1 cellular context compared by ENCODE assay signal in genomic region chr2:241895427-241895731, GRCh38.
TF ChIP-seq lines count a peak whose summit lies in the region.

No MANE protein-coding gene starts in this region.

TF ChIP-seq in HepG2, 621 proteins besides CTCF, POLR2A, EP300 and RAD21:
- TF ChIP-seq ATAD3A (CRISPR knock-in tag; IDR thresholded peaks at IDR 0.05) (no peak), ZNF558 (CRISPR knock-in tag; IDR thresholded peaks at IDR 0.05; ENCODE audit: borderline replicate concordance) (no peak), ZBTB46 (CRISPR knock-in tag; IDR thresholded peaks at IDR 0.05; ENCODE audit: borderline replicate concordance) (no peak), CERS6 (CRISPR knock-in tag; IDR thresholded peaks at IDR 0.05) (no peak), ARNT2 (CRISPR knock-in tag; IDR thresholded peaks at IDR 0.05; ENCODE audit: low read depth) (no peak), NFRKB (IDR thresholded peaks at IDR 0.05) (no peak), CHD4 (IDR thresholded peaks at IDR 0.05; ENCODE audit: borderline replicate concordance, low read length) (no peak)
